13 cellular contexts compared by ENCODE assay signal in genomic region chr13:111664696-111665095, GRCh38.
"Had no signal": no experiment of that assay in that cellular context is flagged by ENCODE, and none has a peak within 500 bp of the region (broad histone marks: within the 10 kb centered on the region; RNA-seq: fewer than 3 reads in every experiment).

No MANE protein-coding gene starts in this region.

- ATAC-seq: effector memory CD8-positive, alpha-beta T cell; gastroesophageal sphincter; lower lobe of right lung had no signal

- DNase-seq: effector memory CD8-positive, alpha-beta T cell; esophagus squamous epithelium; foreskin fibroblast; glutamatergic neuron; left ventricle myocardium inferior; lower lobe of right lung; mesenchymal stem cell; naive B cell; small intestine; stimulated activated CD4-positive, alpha-beta T cell treated with anti-CD3 and anti-CD28 coated beads, Interleukin-12 subunit alpha, Interleukin-12 subunit beta, amount 100 ng/mL, for 4 hours; stimulated activated naive CD4-positive, alpha-beta T cell treated with Interleukin-2 at 50 U/mL for 16 hours; upper lobe of left lung had no signal
